In genomic region chr11:125592305-125593112, GRCh38 we compare ENCODE assay signal across 1 cellular context.
A peak's percentile ranks its signal among the peaks of the same experiment; 100 is the strongest.
TF ChIP-seq lines count a peak whose summit lies in the region.

Gene STT3A, plus strand, starts transcription at chr11:125592852. Its CDS starts 3,064 bp downstream, at chr11:125595916.

TF ChIP-seq in HepG2, 621 proteins besides CTCF, POLR2A, EP300 and RAD21 (continued from another document and continues in another):
- peak; percentile 28; the same call in 1 of the 2 replicates for TF ChIP-seq ZBED4 (CRISPR knock-in tag; IDR thresholded peaks at IDR 0.05; ENCODE audit: borderline replicate concordance)
- peak; percentile 83; the same call in 1 of the 2 replicates for TF ChIP-seq RNF2 (conservative IDR thresholded peaks at IDR 0.05; ENCODE audit: low read depth)
- peak; percentile 72 for TF ChIP-seq ZNF574 (CRISPR knock-in tag; IDR thresholded peaks at IDR 0.05)
- 0 out of 2 replicates have a peak, but pooled peaks have one; percentile 24 for TF ChIP-seq THYN1 (CRISPR knock-in tag; IDR thresholded peaks at IDR 0.05; ENCODE audit: borderline replicate concordance, low read depth)
- 0 out of 2 replicates have a peak, but pooled peaks have one; percentile 2 for TF ChIP-seq ETS1 (CRISPR knock-in tag; IDR thresholded peaks at IDR 0.05)
- peak; percentile 34; the same call in 1 of the 2 replicates for TF ChIP-seq MAF1 (CRISPR knock-in tag; IDR thresholded peaks at IDR 0.05; ENCODE audit: borderline replicate concordance)
- TF ChIP-seq SRY (CRISPR knock-in tag; IDR thresholded peaks at IDR 0.05) = peak; percentile 22
- TF ChIP-seq AGO1 (IDR thresholded peaks at IDR 0.05; ENCODE audit: low read depth, low read length, poor library complexity, severe bottlenecking) = peak; percentile 55
- TF ChIP-seq ZSCAN29 (CRISPR knock-in tag; conservative IDR thresholded peaks at IDR 0.05) = no peak
- peak; percentile 94 for TF ChIP-seq CREM (IDR thresholded peaks at IDR 0.05)
- TF ChIP-seq CREM (CRISPR knock-in tag; IDR thresholded peaks at IDR 0.05) = no peak
- TF ChIP-seq ZGPAT (CRISPR knock-in tag; IDR thresholded peaks at IDR 0.05) = peak; percentile 56
- TF ChIP-seq ZNF556 (CRISPR knock-in tag; IDR thresholded peaks at IDR 0.05; ENCODE audit: borderline replicate concordance) = 0 out of 2 replicates have a peak, but pooled peaks have one; percentile 46
- TF ChIP-seq TBX3 (IDR thresholded peaks at IDR 0.05; ENCODE audit: borderline replicate concordance) = peak; percentile 70; the same call in 1 of the 2 replicates
- TF ChIP-seq MYPOP (CRISPR knock-in tag; IDR thresholded peaks at IDR 0.05) = peak; percentile 87
- TF ChIP-seq EEA1 (CRISPR knock-in tag; IDR thresholded peaks at IDR 0.05; ENCODE audit: borderline replicate concordance) = no peak
- peak; percentile 68 for TF ChIP-seq FOSL2 (CRISPR knock-in tag; IDR thresholded peaks at IDR 0.05)
- TF ChIP-seq KLF9 (CRISPR knock-in tag; IDR thresholded peaks at IDR 0.05; ENCODE audit: low read depth) = no peak; the same call in 1 of the 2 replicates
- peak; percentile 68; the same call in 1 of the 2 replicates for TF ChIP-seq BORCS8-MEF2B (CRISPR knock-in tag; IDR thresholded peaks at IDR 0.05)
- TF ChIP-seq ZSCAN31 (CRISPR knock-in tag; IDR thresholded peaks at IDR 0.05; ENCODE audit: low read depth) = peak; percentile 38; the same call in 1 of the 2 replicates
- TF ChIP-seq NPAS2 (CRISPR knock-in tag; IDR thresholded peaks at IDR 0.05; ENCODE audit: borderline replicate concordance) = no peak
- peak; percentile 19; the same call in 1 of the 2 replicates for TF ChIP-seq TFAP4 (IDR thresholded peaks at IDR 0.05; ENCODE audit: borderline replicate concordance, low read depth)
- TF ChIP-seq GMEB2 (CRISPR knock-in tag; IDR thresholded peaks at IDR 0.05; ENCODE audit: low read depth) = peak; percentile 76
- TF ChIP-seq SMAD3 (CRISPR knock-in tag; IDR thresholded peaks at IDR 0.05) = peak; percentile 32; the same call in 1 of the 2 replicates
- peak; percentile 70; the same call in 1 of the 2 replicates for TF ChIP-seq STAT6 (CRISPR knock-in tag; IDR thresholded peaks at IDR 0.05; ENCODE audit: borderline replicate concordance)
- TF ChIP-seq SP1 (IDR thresholded peaks at IDR 0.05) = no peak
- TF ChIP-seq SP1 (CRISPR knock-in tag; IDR thresholded peaks at IDR 0.05) = peak; percentile 65
- TF ChIP-seq MXI1 (IDR thresholded peaks at IDR 0.05; ENCODE audit: borderline replicate concordance, low read depth, low read length) = peak; percentile 79; the same call in 1 of the 3 replicates
- peak; percentile 75 for TF ChIP-seq SP4 (CRISPR knock-in tag; IDR thresholded peaks at IDR 0.05)
- peak; percentile 56; the same call in 1 of the 2 replicates for TF ChIP-seq TARDBP (CRISPR knock-in tag; IDR thresholded peaks at IDR 0.05)
- TF ChIP-seq TRIM24 (CRISPR knock-in tag; IDR thresholded peaks at IDR 0.05) = no peak
- 0 out of 2 replicates have a peak, but pooled peaks have one; percentile 40 for TF ChIP-seq IRF2 (CRISPR knock-in tag; IDR thresholded peaks at IDR 0.05)
- peak; percentile 9; the same call in 1 of the 2 replicates for TF ChIP-seq RFX5 (IDR thresholded peaks at IDR 0.05; ENCODE audit: low read depth, low read length)
- no peak for TF ChIP-seq IRF1 (CRISPR knock-in tag; IDR thresholded peaks at IDR 0.05; ENCODE audit: low read depth)
- 0 out of 2 replicates have a peak, but pooled peaks have one; percentile 21 for TF ChIP-seq HNRNPL (IDR thresholded peaks at IDR 0.05; ENCODE audit: low read depth, low read length)
- no peak for TF ChIP-seq SSRP1 (CRISPR knock-in tag; IDR thresholded peaks at IDR 0.05)
- no peak for TF ChIP-seq FUBP1 (CRISPR knock-in tag; IDR thresholded peaks at IDR 0.05; ENCODE audit: borderline replicate concordance)
